8 cellular contexts compared by ENCODE assay signal in the genomic region with DNA sequence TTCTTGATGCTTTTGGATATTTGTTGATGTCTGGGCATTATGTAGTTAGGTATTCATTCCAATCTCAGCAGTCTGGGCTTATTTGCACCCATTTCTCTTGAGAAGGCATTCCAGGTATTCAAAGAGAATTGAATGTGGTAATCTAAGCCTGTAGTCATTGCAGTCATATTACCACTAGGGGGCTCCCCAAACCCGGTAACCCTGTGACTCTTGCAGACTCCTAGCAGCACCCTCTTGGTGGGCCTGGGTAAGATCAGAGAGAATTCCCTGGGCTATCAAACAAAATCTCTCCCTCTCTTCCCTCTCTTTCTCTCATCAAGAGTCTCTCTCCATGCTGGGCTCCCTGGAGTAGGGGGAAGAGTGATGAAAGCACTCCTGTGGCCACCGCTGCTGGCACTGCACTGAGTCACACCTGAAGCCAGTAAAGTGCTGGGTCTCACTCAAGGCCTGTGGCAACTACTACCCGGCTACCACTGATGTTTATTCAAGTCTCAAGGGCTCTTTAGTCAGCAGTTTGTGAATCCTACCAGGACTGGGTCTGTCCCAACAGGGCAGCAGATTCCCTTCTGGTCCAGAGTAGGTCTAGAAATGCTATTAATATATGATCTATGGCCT.
A peak's percentile ranks its signal among the peaks of the same experiment; 100 is the strongest.
DNase-seq lines count a peak whose midpoint lies in the region; ATAC-seq lines count a peak whose summit lies in the region.

No MANE protein-coding gene starts in this region.

- ATAC-seq in GM21526 (IDR thresholded peaks at IDR 0.05; ENCODE audit: low FRiP score, unreplicated experiment): peak; percentile 92

- intact Hi-C loops in head of caudate nucleus (cut with DNase I): no loop called here

- DNase-seq in NOMO-1 treated with DMSO at 0.1 percent for 48 hours (lab: John Stamatoyannopoulos, UW; ENCODE audit: unreplicated experiment): peak; percentile 4
- no peak for DNase-seq in NOMO-1 treated with dmso at 0.1 percent for 144 hours (lab: John Stamatoyannopoulos, UW; ENCODE audit: unreplicated experiment)
- peak; percentile 30 for DNase-seq in NCI-H1092 treated with DMSO at 0.1 percent for 48 hours (lab: John Stamatoyannopoulos, UW)
- peak; percentile 2 for DNase-seq in activated CD4-positive, alpha-beta T cell treated with anti-CD3 and anti-CD28 coated beads, Interleukin-2, amount 50 U/mL, for 1 hour
- peak in 25 of 42 donors; percentile 2 to 59 (median 28) for DNase-seq in head of caudate nucleus
- DNase-seq in stimulated activated CD4-positive, alpha-beta T cell treated with anti-CD3 and anti-CD28 coated beads, Interleukin-2, amount 100 ng/mL, for 48 hours: peak; percentile 5 to 36
- no peak for DNase-seq in H4 (ENCODE audit: low spot score)

Comparison
In these comparisons a context has a peak if more than half of its experiments do, and no peak if none do; other contexts are left out.
1. DNase-seq: peak in NOMO-1 treated with DMSO at 0.1 percent for 48 hours (single experiment), NCI-H1092 treated with DMSO at 0.1 percent for 48 hours (single experiment), activated CD4-positive, alpha-beta T cell treated with anti-CD3 and anti-CD28 coated beads, Interleukin-2, amount 50 U/mL, for 1 hour (single experiment), head of caudate nucleus (25 of 42) and stimulated activated CD4-positive, alpha-beta T cell treated with anti-CD3 and anti-CD28 coated beads, Interleukin-2, amount 100 ng/mL, for 48 hours (2 of 2); none in NOMO-1 treated with dmso at 0.1 percent for 144 hours (single experiment) and H4 (single experiment).